Comparison of ENCODE assay signal across 8 cellular contexts in genomic region chr1:154419620-154420020, GRCh38. TPM values are rescaled to one million over a fixed set of nuclear protein-coding genes. Genes with fewer than 3 reads are reported as not detected.
DNase-seq lines count a peak whose midpoint lies in the region; TF ChIP-seq lines count a peak whose summit lies in the region.

No MANE protein-coding gene starts in this region.

- peak overlapping the region; percentile 84 for H3K27ac ChIP-seq in temporal lobe (ENCODE audit: low read depth, low read length)

- no peak overlapping the region for H3K4me3 ChIP-seq in lower leg skin (ENCODE audit: low read depth, poor library complexity, severe bottlenecking)

- no peak for TF ChIP-seq CTCF in lower leg skin (IDR thresholded peaks at IDR 0.05)

- 5 to 7% methylated on average over 8 of the region's 8 CpGs for WGBS in lower leg skin, 2 donors

- intact Hi-C loops in lower leg skin (cut with DNase I; ENCODE audit: low total_unique reads): no loop called here

- DNase-seq in EL (peak; percentile 74), RPMI7951 (ENCODE audit: low read depth) (peak; percentile 59), cerebellar cortex (ENCODE audit: low spot score) (peak; percentile 38), lower leg skin (ENCODE audit: low spot score in 2 of 2) (peak; percentile 93 to 97), activated gamma-delta T cell (lab: John Stamatoyannopoulos, UW) (no peak), NCI-H1417 (lab: John Stamatoyannopoulos, UW) (no peak), HT-29 (ENCODE audit: low spot score) (no peak)

- TF ChIP-seq POLR2A in lower leg skin (IDR thresholded peaks at IDR 0.05): no peak

RNA-seq across cellular contexts. Expression of gene IL6R, which starts 14.5 kb away (rescaled TPM):
- total RNA-seq in RPMI7951 (2014; rRNA removed; shearing (Covaris generic)): 0.24 and 0.29 TPM in 2 replicates
- 10 to 100 TPM; 14.7 to 42.1 (median 21.8) TPM for total RNA-seq in lower leg skin
- total RNA-seq in temporal lobe: 3.7 TPM
- 3.1 and 4.4 TPM in 2 replicates for total RNA-seq in HT-29 (2014; rRNA removed; shearing (Covaris generic))

Comparison
In these comparisons a context has a peak if more than half of its experiments do, and no peak if none do; other contexts are left out.
1. DNase-seq: peak in EL (single experiment), RPMI7951 (single experiment), cerebellar cortex (single experiment) and lower leg skin (2 of 2); none in activated gamma-delta T cell (single experiment), NCI-H1417 (0 of 3) and HT-29 (single experiment).